Comparison of ENCODE assay signal across 1 cellular context in genomic region chr9:99172129-99173091, GRCh38.
TF ChIP-seq lines count a peak whose summit lies in the region.

No MANE protein-coding gene starts in this region.

TF ChIP-seq in HepG2, 621 proteins besides CTCF, POLR2A, EP300 and RAD21 (continued from another document and continues in another):
- TF ChIP-seq TSC22D2 (CRISPR knock-in tag; IDR thresholded peaks at IDR 0.05; ENCODE audit: borderline replicate concordance): no peak
- TF ChIP-seq SMARCE1 (IDR thresholded peaks at IDR 0.05; ENCODE audit: borderline replicate concordance): no peak
- peak; percentile 31; the same call in 1 of the 2 replicates for TF ChIP-seq THAP11 (CRISPR knock-in tag; IDR thresholded peaks at IDR 0.05)
- TF ChIP-seq SIX1 (CRISPR knock-in tag; IDR thresholded peaks at IDR 0.05; ENCODE audit: borderline replicate concordance): peak; percentile 69; the same call in 1 of the 2 replicates
- TF ChIP-seq IKZF5 (CRISPR knock-in tag; IDR thresholded peaks at IDR 0.05): 0 out of 2 replicates have a peak, but pooled peaks have one; percentile 54
- no peak for TF ChIP-seq FOXP1 (IDR thresholded peaks at IDR 0.05)
- TF ChIP-seq FOXP1 (CRISPR knock-in tag; IDR thresholded peaks at IDR 0.05): peak; percentile 70
- TF ChIP-seq MATR3 (CRISPR knock-in tag; IDR thresholded peaks at IDR 0.05): no peak
- no peak for TF ChIP-seq MBD4 (IDR thresholded peaks at IDR 0.05; ENCODE audit: borderline replicate concordance, low read length)
- no peak for TF ChIP-seq NFE2 (CRISPR knock-in tag; IDR thresholded peaks at IDR 0.05)
- no peak for TF ChIP-seq FOXK1 (CRISPR knock-in tag; IDR thresholded peaks at IDR 0.05; ENCODE audit: borderline replicate concordance, low read depth)
- TF ChIP-seq ZNF556 (CRISPR knock-in tag; IDR thresholded peaks at IDR 0.05; ENCODE audit: borderline replicate concordance): peak; percentile 67; the same call in 1 of the 2 replicates
- TF ChIP-seq RXRB (CRISPR knock-in tag; IDR thresholded peaks at IDR 0.05; ENCODE audit: borderline replicate concordance): peak; percentile 89
- TF ChIP-seq ATF1 (CRISPR knock-in tag; IDR thresholded peaks at IDR 0.05): no peak
- no peak for TF ChIP-seq REST (IDR thresholded peaks at IDR 0.05; ENCODE audit: borderline replicate concordance in 1 of 2, low read depth in 1 of 2, low read length in 2 of 2)
- no peak for TF ChIP-seq STAT6 (CRISPR knock-in tag; IDR thresholded peaks at IDR 0.05; ENCODE audit: borderline replicate concordance)
- no peak for TF ChIP-seq CERS6 (CRISPR knock-in tag; IDR thresholded peaks at IDR 0.05)
- TF ChIP-seq HNF1A (IDR thresholded peaks at IDR 0.05; ENCODE audit: low read depth): no peak
- peak; percentile 67; the same call in 1 of the 2 replicates for TF ChIP-seq HNF1A (CRISPR knock-in tag; IDR thresholded peaks at IDR 0.05; ENCODE audit: borderline replicate concordance)
- TF ChIP-seq BHLHE40 (IDR thresholded peaks at IDR 0.05; ENCODE audit: low read length): peak; percentile 40
- TF ChIP-seq ZNF792 (CRISPR knock-in tag; IDR thresholded peaks at IDR 0.05): no peak
- TF ChIP-seq MED1 (CRISPR knock-in tag; IDR thresholded peaks at IDR 0.05): peak; percentile 68
- no peak for TF ChIP-seq CEBPZ (IDR thresholded peaks at IDR 0.05; ENCODE audit: low read length)
- TF ChIP-seq ZNF615 (CRISPR knock-in tag; IDR thresholded peaks at IDR 0.05; ENCODE audit: borderline replicate concordance): no peak
- no peak for TF ChIP-seq ZNF562 (CRISPR knock-in tag; IDR thresholded peaks at IDR 0.05; ENCODE audit: borderline replicate concordance)
- TF ChIP-seq GABPA (IDR thresholded peaks at IDR 0.05; ENCODE audit: low read depth, low read length): no peak
- no peak for TF ChIP-seq GABPA (CRISPR knock-in tag; IDR thresholded peaks at IDR 0.05; ENCODE audit: low read depth)
- no peak for TF ChIP-seq ZNF335 (CRISPR knock-in tag; IDR thresholded peaks at IDR 0.05)
- no peak for TF ChIP-seq EED (CRISPR knock-in tag; IDR thresholded peaks at IDR 0.05)
- TF ChIP-seq TCF12 (IDR thresholded peaks at IDR 0.05): no peak
- 0 out of 2 replicates have a peak, but pooled peaks have one; percentile 62 for TF ChIP-seq TCF12 (CRISPR knock-in tag; IDR thresholded peaks at IDR 0.05)
- TF ChIP-seq SATB2 (CRISPR knock-in tag; IDR thresholded peaks at IDR 0.05): no peak
- no peak for TF ChIP-seq ZNF850 (CRISPR knock-in tag; conservative IDR thresholded peaks at IDR 0.05)
- no peak for TF ChIP-seq ZBTB39 (CRISPR knock-in tag; IDR thresholded peaks at IDR 0.05)
- TF ChIP-seq ZFP62 (CRISPR knock-in tag; IDR thresholded peaks at IDR 0.05): no peak
- peak; percentile 56; the same call in 1 of the 2 replicates for TF ChIP-seq GFI1 (CRISPR knock-in tag; IDR thresholded peaks at IDR 0.05; ENCODE audit: borderline replicate concordance)
- peak; percentile 57 for TF ChIP-seq TCF7 (IDR thresholded peaks at IDR 0.05; ENCODE audit: low read depth)
- no peak for TF ChIP-seq NR0B2 (CRISPR knock-in tag; IDR thresholded peaks at IDR 0.05)
- no peak for TF ChIP-seq ZKSCAN1 (IDR thresholded peaks at IDR 0.05; ENCODE audit: low read length)
